ENCODE assay signal across 8 cellular contexts in the genomic region with DNA sequence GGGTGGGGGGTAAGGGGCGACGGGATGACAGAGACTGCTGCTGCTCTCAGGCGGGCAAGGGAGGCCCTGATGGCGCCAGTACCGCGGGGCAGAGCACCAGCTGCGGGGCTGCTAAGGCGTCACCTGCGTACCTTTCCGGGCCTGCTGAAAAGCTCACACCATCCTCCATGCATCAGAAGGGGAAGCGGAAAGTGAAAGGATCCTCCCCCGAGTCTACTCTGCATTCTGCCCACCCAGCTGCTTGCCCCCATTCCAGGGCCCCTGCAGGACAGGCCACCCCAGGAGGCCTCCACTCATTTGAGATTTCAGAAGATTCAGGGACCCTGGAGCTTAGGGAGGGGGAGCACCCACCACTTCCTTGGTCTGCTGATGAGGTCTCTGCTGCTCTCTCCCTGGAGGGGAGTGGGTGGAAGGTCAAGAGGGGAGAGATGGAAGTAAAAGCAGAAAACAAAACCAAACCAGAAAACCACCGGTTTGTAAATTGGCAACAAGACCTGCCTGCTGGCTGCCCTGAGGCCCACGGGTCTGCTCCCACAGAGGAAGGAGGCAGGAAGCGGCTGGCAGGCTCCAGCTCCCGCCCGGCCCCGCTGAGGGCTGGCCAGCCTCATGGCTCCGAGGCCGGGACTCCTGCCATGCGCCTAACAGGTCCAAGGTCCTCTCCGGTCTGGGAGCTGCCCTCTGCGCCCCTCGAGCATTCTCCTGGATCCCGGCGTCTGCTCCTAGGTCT. TPM values are rescaled to one million over a fixed set of nuclear protein-coding genes. Genes with fewer than 3 reads are reported as not detected.
A peak's percentile ranks its signal among the peaks of the same experiment; 100 is the strongest.
DNase-seq lines count a peak whose midpoint lies in the region; ATAC-seq and TF ChIP-seq lines count a peak whose summit lies in the region.

No MANE protein-coding gene starts in this region.

- peak overlapping the region in 1 of 2 donors; percentile 12 for H3K27ac ChIP-seq in ascending aorta
- H3K27ac ChIP-seq in WERI-Rb-1: no peak overlapping the region

- H3K27me3 ChIP-seq in ascending aorta: no peaks in the 10 kb centered on the region
- no peaks in the 10 kb centered on the region for H3K27me3 ChIP-seq in WERI-Rb-1 (ENCODE audit: insufficient read depth, low read depth, severe bottlenecking)

- peak; percentile 84 for DNase-seq in GM13976 (ENCODE audit: low spot score)
- peak; percentile 43 for DNase-seq in activated naive CD4-positive, alpha-beta T cell treated with Interleukin-2 at 50 U/mL for 16 hours
- no peak for DNase-seq in sciatic nerve (ENCODE audit: low spot score)
- no peak for DNase-seq in ascending aorta (ENCODE audit: low spot score in 2 of 2)
- DNase-seq in KBM-7: no peak
- DNase-seq in NCI-H1105 (lab: John Stamatoyannopoulos, UW): no peak
- no peak for DNase-seq in WERI-Rb-1

- H3K36me3 ChIP-seq in ascending aorta: peaks cover 56 to 95% of the 10 kb centered on the region in 2 donors
- H3K36me3 ChIP-seq in WERI-Rb-1: peaks cover 56% of the 10 kb centered on the region

- no peaks in the 10 kb centered on the region for H3K4me1 ChIP-seq in ascending aorta

- no peak overlapping the region for H3K4me3 ChIP-seq in ascending aorta
- H3K4me3 ChIP-seq in WERI-Rb-1 (ENCODE audit: low read depth, low read length): no peak overlapping the region

- in situ Hi-C loops in GM13976 (cut with MboI; ENCODE audit: low sequenced_read_pairs, unreplicated experiment) (no loop called here), KBM-7 (cut with MboI; ENCODE audit: low pct_unique_long_range_greater_than_20kb, low sequenced_read_pairs) (loop anchor here (25.0 kb wide), 1 partner anchor 158 kb away; the partner anchor contains the start of gene RAPGEF1)

- intact Hi-C loops in sciatic nerve (cut with DNase I): no loop called here
- intact Hi-C loops in ascending aorta (cut with DNase I): no loop called here

- no peaks in the 10 kb centered on the region for H3K9me3 ChIP-seq in ascending aorta
- no peaks in the 10 kb centered on the region for H3K9me3 ChIP-seq in WERI-Rb-1 (ENCODE audit: severe bottlenecking)

- TF ChIP-seq CTCF in GM13976 (IDR thresholded peaks at IDR 0.05; ENCODE audit: borderline replicate concordance, control extremely low read depth, extremely low read depth, insufficient read depth, missing control alignments) (no peak), ascending aorta (IDR thresholded peaks at IDR 0.05) (no peak), WERI-Rb-1 (IDR thresholded peaks at IDR 0.05; ENCODE audit: low read depth, low read length) (no peak)

- ATAC-seq in HG03342 (IDR thresholded peaks at IDR 0.05; ENCODE audit: unreplicated experiment) (peak; percentile 61), sciatic nerve (peak; percentile 56)

RNA-seq across cellular contexts. Expression of gene PRRT1B, which starts 33.6 kb away (rescaled TPM):
- not detected for total RNA-seq in sciatic nerve
- total RNA-seq in ascending aorta: not detected

RNA-seq across cellular contexts. Expression of gene UCK1, which starts 47.9 kb away (rescaled TPM):
- total RNA-seq in sciatic nerve (26.5 TPM), ascending aorta (39.8 TPM)

Comparison
In these comparisons a context has a peak if more than half of its experiments do, and no peak if none do; other contexts are left out.
1. DNase-seq: peak in GM13976 (single experiment) and activated naive CD4-positive, alpha-beta T cell treated with Interleukin-2 at 50 U/mL for 16 hours (single experiment); none in sciatic nerve (single experiment), ascending aorta (0 of 2), KBM-7 (single experiment), NCI-H1105 (single experiment) and WERI-Rb-1 (single experiment).